Comparison of ENCODE assay signal across 8 cellular contexts in genomic region chr18:76965671-76966070, GRCh38.
A peak's percentile ranks its signal among the peaks of the same experiment; 100 is the strongest.
DNase-seq lines count a peak whose midpoint lies in the region; ATAC-seq, FAIRE-seq and TF ChIP-seq lines count a peak whose summit lies in the region.
"Not testable (repeated sequence)": the region's sequence is repeated elsewhere in the genome, so short reads cannot be mapped to it uniquely, and the experiment has no call there.

No MANE protein-coding gene starts in this region.

- FAIRE-seq in GM12892 (lab: Jason Lieb, UNC): peak; percentile 89
- FAIRE-seq in GM19239 (lab: Jason Lieb, UNC): peak; percentile 26

- H3K27ac ChIP-seq in esophagus muscularis mucosa (replicated peaks in 1 of 4); transverse colon: not testable (repeated sequence)

- intact Hi-C loops in esophagus muscularis mucosa (cut with DNase I); transverse colon (cut with DNase I; ENCODE audit: low total_unique reads): not testable (repeated sequence)

- not testable (repeated sequence) for H3K4me1 ChIP-seq in esophagus muscularis mucosa, transverse colon

- not testable (repeated sequence) for TF ChIP-seq CTCF in esophagus muscularis mucosa (IDR thresholded peaks at IDR 0.05); transverse colon (IDR thresholded peaks at IDR 0.05)

- not testable (repeated sequence) for H3K27me3 ChIP-seq in esophagus muscularis mucosa, transverse colon

- not testable (repeated sequence) for H3K4me3 ChIP-seq in esophagus muscularis mucosa, transverse colon

- not testable (repeated sequence) for TF ChIP-seq POLR2A in GM12892 (IDR thresholded peaks at IDR 0.05; ENCODE audit: low read depth, low read length); esophagus muscularis mucosa (IDR thresholded peaks at IDR 0.05; ENCODE audit: low read depth); transverse colon (IDR thresholded peaks at IDR 0.05)

- not testable (repeated sequence) for TF ChIP-seq EP300 in esophagus muscularis mucosa (IDR thresholded peaks at IDR 0.05); transverse colon (IDR thresholded peaks at IDR 0.05; ENCODE audit: low read depth)

- H3K36me3 ChIP-seq in esophagus muscularis mucosa (peaks cover 8 to 38% (median 19%) of the 10 kb centered on the region in 4 donors), transverse colon (peaks cover 0 to 23% (median 0%) of the 10 kb centered on the region in 4 donors)

- 96% methylated on average over 5 of the region's 8 CpGs for WGBS in esophagus muscularis mucosa
- WGBS in transverse colon (ENCODE audit: low coverage in 1 of 2), 2 donors: 60 to 63% methylated on average over 1 to 8 of the region's 8 CpGs

- H3K9me3 ChIP-seq in esophagus muscularis mucosa, transverse colon: not testable (repeated sequence)

- ATAC-seq in GM21529 (IDR thresholded peaks at IDR 0.05; ENCODE audit: unreplicated experiment) (peak; percentile 73), HG02798 (IDR thresholded peaks at IDR 0.05; ENCODE audit: poor library complexity, unreplicated experiment) (peak; percentile 77), HG03354 (IDR thresholded peaks at IDR 0.05; ENCODE audit: poor library complexity, severe bottlenecking, unreplicated experiment) (peak; percentile 74)

- in situ Hi-C loops in transverse colon (cut with MboI; ENCODE audit: low pct_ligation_motif_present in 1 of 4, low pct_unique_long_range_greater_than_20kb in 1 of 4, low sequenced_read_pairs in 3 of 4): not testable (repeated sequence)

- DNase-seq in GM12892 (ENCODE audit: insufficient read length); GM19239 (ENCODE audit: insufficient read length, low spot score): not testable (repeated sequence)
- peak; percentile 83 for DNase-seq in NCI-H2171 treated with DMSO at 0.1 percent for 48 hours (lab: John Stamatoyannopoulos, UW)
- peak; percentile 85 for DNase-seq in esophagus muscularis mucosa (ENCODE audit: extremely low spot score)
- DNase-seq in transverse colon: peak; percentile 66
